ENCODE assay signal across 11 cellular contexts in the genomic region with DNA sequence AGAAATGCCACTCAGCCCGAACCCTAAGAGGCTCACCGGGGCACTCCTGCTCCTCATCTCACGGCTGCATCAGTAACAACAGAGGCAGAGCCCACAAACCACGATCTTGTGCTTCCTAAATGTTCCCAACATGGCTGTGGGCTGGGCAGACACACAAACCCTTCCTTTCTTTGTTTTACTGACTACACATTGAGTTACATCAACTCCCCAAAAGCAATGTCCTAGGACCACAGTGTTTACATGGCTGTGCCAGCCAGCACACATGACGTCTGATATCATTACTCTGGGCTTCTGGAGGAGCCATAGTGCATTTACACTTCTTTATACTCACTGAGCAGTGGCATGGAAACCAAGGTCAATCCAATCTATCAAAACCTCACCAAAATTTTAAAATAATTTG.
DNase-seq lines count a peak whose midpoint lies in the region; ATAC-seq, FAIRE-seq and TF ChIP-seq lines count a peak whose summit lies in the region.
"Had no signal": no experiment of that assay in that cellular context is flagged by ENCODE, and none has a peak within 500 bp of the region (broad histone marks: within the 10 kb centered on the region; RNA-seq: fewer than 3 reads in every experiment).

No MANE protein-coding gene starts in this region.

- H3K4me1 ChIP-seq in GM23248 (ENCODE audit: insufficient read depth): peaks cover 50% of the 10 kb centered on the region
- H3K4me1 ChIP-seq in left lung: peaks cover 11 to 51% of the 10 kb centered on the region in 2 donors
- peaks cover 8 to 38% (median 25%) of the 10 kb centered on the region in 4 donors for H3K4me1 ChIP-seq in stomach

- TF ChIP-seq POLR2A in stomach (IDR thresholded peaks at IDR 0.05): no peak

- DNase-seq in GM23248: peak; percentile 68
- no peak for DNase-seq in bronchial epithelial cell (ENCODE audit: low read depth)
- DNase-seq in left lung: no peak
- DNase-seq in stomach: no peak
- no peak for DNase-seq in posterior cingulate gyrus
- no peak for DNase-seq in NCI-H1694 treated with DMSO at 0.1 percent for 48 hours (lab: John Stamatoyannopoulos, UW)
- DNase-seq in NCI-H1105 (lab: John Stamatoyannopoulos, UW): no peak
- DNase-seq: NCI-H1417 treated with DMSO at 0.1 percent for 48 hours had no signal

- peak overlapping the region; percentile 74 for H3K4me2 ChIP-seq in GM23248 (ENCODE audit: unreplicated experiment)

- H4K20me1 ChIP-seq in GM23248 (ENCODE audit: insufficient read depth): no peaks in the 10 kb centered on the region

- no peak for TF ChIP-seq CTCF in bronchial epithelial cell (IDR thresholded peaks at IDR 0.05; ENCODE audit: insufficient read depth, low read length, severe bottlenecking)
- TF ChIP-seq CTCF in left lung (IDR thresholded peaks at IDR 0.05): no peak
- no peak for TF ChIP-seq CTCF in stomach (IDR thresholded peaks at IDR 0.05)

- peak; percentile 47 for FAIRE-seq in bronchial epithelial cell (lab: Jason Lieb, UNC)
- FAIRE-seq: GM12891 had no signal

- ATAC-seq in left lung: peak; percentile 10
- ATAC-seq in GM21723 (IDR thresholded peaks at IDR 0.05; ENCODE audit: unreplicated experiment): no peak

- 0 out of 2 replicates have a peak, but pooled peaks cover 16% of the 10 kb centered on the region for H3K79me2 ChIP-seq in GM23248 (ENCODE audit: insufficient read depth)

- H3K9me2 ChIP-seq in GM23248 (ENCODE audit: insufficient read depth): no peaks in the 10 kb centered on the region

- H3K9me3 ChIP-seq in GM23248 (ENCODE audit: low read depth): no peaks in the 10 kb centered on the region
- no peaks in the 10 kb centered on the region for H3K9me3 ChIP-seq in left lung
- H3K9me3 ChIP-seq in stomach: no peaks in the 10 kb centered on the region
- H3K9me3 ChIP-seq: neutrophil had no signal

- in situ Hi-C loops in GM23248 (cut with MboI): no loop called here

- peak overlapping the region; percentile 58; the same call in 1 of the 2 replicates for H2AFZ ChIP-seq in GM23248

- H3K27ac ChIP-seq in GM23248: peak overlapping the region; percentile 89
- H3K27ac ChIP-seq in left lung: peak overlapping the region; percentile 77 to 83
- peak overlapping the region; percentile 49 to 83 (median 75) for H3K27ac ChIP-seq in stomach

- no peaks in the 10 kb centered on the region for H3K36me3 ChIP-seq in GM23248 (ENCODE audit: low read depth)
- H3K36me3 ChIP-seq in bronchial epithelial cell (ENCODE audit: control insufficient read depth, insufficient read depth, low read length): peaks cover 3% of the 10 kb centered on the region
- H3K36me3 ChIP-seq in left lung: no peaks in the 10 kb centered on the region
- no peaks in the 10 kb centered on the region for H3K36me3 ChIP-seq in stomach
- H3K36me3 ChIP-seq: neutrophil had no signal

- H3K27me3 ChIP-seq in GM23248 (replicated peaks; ENCODE audit: insufficient read depth) (no peaks in the 10 kb centered on the region), bronchial epithelial cell (ENCODE audit: control insufficient read depth, insufficient read depth, low read length) (no peaks in the 10 kb centered on the region), left lung (no peaks in the 10 kb centered on the region), stomach (no peaks in the 10 kb centered on the region)
- H3K27me3 ChIP-seq: neutrophil had no signal

- TF ChIP-seq EP300 in stomach (IDR thresholded peaks at IDR 0.05): peak; percentile 73

- intact Hi-C loops in left lung (cut with DNase I) (no loop called here), stomach (cut with DNase I; ENCODE audit: low total_unique reads) (no loop called here), posterior cingulate gyrus (cut with DNase I) (loop anchor here (10.0 kb wide), 1 partner anchor 98 kb away; the partner anchor contains the start of gene LHFPL2)

- peak overlapping the region; percentile 76 for H3K9ac ChIP-seq in GM23248

- peak overlapping the region; percentile 52 for H3K4me3 ChIP-seq in GM23248
- no peak overlapping the region for H3K4me3 ChIP-seq in bronchial epithelial cell (ENCODE audit: low read depth, low read length)
- H3K4me3 ChIP-seq in left lung: no peak overlapping the region
- H3K4me3 ChIP-seq in stomach: no peak overlapping the region

- H3F3A ChIP-seq in GM23248 (ENCODE audit: insufficient read depth): peaks cover 56% of the 10 kb centered on the region

- 44 to 47% methylated on average over 5 of the region's 5 CpGs for WGBS in GM23248 (ENCODE audit: low coverage in 1 of 2, low lambda C conversion rate in 2 of 2, missing lambda C conversion rate in 2 of 2), 2 experiments
- 62 to 74% (median 68%) methylated on average over 5 of the region's 5 CpGs for WGBS in stomach, 5 donors
